1 cellular context compared by ENCODE assay signal in the genomic region with DNA sequence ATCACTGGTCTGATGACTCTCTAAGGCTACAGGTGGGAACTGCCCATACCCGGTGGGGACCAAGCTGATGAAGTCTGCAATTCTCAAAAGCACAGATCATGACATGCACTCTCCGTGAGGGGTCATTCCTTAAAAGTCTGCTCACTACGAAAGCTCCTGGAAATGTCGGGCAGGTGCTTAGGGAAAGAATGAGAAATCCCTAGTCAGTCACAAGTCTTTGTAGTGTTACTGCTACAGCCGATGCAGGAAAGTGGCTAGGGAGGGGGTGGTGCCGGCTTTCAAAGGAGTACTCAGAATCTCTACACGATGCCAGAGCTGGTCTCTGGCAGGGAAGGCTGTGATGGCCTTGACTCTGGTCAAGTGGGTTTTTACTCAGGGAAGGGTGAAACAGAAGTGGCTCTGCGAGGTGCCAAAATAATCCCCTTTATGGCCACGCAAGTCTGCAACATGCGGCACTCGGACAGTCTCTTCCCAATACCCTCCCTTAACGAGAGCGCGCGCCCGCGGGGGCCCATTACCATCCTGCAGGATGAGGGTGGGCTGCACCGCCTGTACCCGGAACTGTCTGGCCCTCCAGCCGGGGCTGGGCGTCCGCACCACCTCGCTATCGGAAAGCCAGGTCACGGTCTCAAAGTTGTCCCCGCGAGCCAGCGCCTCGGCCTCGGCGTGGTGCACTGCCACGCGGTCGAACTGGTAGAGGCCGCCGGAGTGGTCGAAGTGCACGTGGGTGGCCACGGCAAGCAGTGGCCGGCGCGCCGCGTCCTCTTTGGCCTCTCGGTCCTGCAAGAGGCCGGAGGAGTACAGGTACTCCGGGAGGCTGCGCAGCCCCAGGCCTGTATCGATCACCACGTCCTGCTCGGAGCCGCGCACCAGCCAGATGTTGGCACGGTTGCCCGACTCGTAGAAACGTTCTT.
TF ChIP-seq lines count a peak whose summit lies in the region.

No MANE protein-coding gene starts in this region.

TF ChIP-seq in GM23338, 12 proteins besides CTCF, POLR2A, EP300 and RAD21 (continued from another document):
- TF ChIP-seq, protein P1, sequence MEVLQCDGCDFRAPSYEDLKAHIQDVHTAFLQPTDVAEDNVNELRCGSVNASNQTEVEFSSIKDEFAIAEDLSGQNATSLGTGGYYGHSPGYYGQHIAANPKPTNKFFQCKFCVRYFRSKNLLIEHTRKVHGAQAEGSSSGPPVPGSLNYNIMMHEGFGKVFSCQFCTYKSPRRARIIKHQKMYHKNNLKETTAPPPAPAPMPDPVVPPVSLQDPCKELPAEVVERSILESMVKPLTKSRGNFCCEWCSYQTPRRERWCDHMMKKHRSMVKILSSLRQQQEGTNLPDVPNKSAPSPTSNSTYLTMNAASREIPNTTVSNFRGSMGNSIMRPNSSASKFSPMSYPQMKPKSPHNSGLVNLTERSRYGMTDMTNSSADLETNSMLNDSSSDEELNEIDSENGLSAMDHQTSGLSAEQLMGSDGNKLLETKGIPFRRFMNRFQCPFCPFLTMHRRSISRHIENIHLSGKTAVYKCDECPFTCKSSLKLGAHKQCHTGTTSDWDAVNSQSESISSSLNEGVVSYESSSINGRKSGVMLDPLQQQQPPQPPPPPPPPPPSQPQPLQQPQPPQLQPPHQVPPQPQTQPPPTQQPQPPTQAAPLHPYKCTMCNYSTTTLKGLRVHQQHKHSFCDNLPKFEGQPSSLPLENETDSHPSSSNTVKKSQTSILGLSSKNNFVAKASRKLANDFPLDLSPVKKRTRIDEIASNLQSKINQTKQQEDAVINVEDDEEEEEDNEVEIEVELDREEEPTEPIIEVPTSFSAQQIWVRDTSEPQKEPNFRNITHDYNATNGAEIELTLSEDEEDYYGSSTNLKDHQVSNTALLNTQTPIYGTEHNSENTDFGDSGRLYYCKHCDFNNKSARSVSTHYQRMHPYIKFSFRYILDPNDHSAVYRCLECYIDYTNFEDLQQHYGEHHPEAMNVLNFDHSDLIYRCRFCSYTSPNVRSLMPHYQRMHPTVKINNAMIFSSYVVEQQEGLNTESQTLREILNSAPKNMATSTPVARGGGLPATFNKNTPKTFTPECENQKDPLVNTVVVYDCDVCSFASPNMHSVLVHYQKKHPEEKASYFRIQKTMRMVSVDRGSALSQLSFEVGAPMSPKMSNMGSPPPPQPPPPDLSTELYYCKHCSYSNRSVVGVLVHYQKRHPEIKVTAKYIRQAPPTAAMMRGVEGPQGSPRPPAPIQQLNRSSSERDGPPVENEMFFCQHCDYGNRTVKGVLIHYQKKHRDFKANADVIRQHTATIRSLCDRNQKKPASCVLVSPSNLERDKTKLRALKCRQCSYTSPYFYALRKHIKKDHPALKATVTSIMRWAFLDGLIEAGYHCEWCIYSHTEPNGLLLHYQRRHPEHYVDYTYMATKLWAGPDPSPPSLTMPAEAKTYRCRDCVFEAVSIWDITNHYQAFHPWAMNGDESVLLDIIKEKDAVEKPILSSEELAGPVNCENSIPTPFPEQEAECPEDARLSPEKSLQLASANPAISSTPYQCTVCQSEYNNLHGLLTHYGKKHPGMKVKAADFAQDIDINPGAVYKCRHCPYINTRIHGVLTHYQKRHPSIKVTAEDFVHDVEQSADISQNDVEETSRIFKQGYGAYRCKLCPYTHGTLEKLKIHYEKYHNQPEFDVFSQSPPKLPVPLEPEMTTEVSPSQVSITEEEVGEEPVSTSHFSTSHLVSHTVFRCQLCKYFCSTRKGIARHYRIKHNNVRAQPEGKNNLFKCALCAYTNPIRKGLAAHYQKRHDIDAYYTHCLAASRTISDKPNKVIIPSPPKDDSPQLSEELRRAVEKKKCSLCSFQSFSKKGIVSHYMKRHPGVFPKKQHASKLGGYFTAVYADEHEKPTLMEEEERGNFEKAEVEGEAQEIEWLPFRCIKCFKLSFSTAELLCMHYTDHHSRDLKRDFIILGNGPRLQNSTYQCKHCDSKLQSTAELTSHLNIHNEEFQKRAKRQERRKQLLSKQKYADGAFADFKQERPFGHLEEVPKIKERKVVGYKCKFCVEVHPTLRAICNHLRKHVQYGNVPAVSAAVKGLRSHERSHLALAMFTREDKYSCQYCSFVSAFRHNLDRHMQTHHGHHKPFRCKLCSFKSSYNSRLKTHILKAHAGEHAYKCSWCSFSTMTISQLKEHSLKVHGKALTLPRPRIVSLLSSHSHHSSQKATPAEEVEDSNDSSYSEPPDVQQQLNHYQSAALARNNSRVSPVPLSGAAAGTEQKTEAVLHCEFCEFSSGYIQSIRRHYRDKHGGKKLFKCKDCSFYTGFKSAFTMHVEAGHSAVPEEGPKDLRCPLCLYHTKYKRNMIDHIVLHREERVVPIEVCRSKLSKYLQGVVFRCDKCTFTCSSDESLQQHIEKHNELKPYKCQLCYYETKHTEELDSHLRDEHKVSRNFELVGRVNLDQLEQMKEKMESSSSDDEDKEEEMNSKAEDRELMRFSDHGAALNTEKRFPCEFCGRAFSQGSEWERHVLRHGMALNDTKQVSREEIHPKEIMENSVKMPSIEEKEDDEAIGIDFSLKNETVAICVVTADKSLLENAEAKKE (CRISPR knock-in tag; IDR thresholded peaks at IDR 0.05), result no peak
- TF ChIP-seq EZH2 (IDR thresholded peaks at IDR 0.05; ENCODE audit: low read depth, unreplicated experiment) (no peak), CREB1 (CRISPR knock-in tag; IDR thresholded peaks at IDR 0.05; ENCODE audit: low read depth) (no peak), POLR2AphosphoS5 (IDR thresholded peaks at IDR 0.05; ENCODE audit: low read depth) (no peak), ZNF331 (CRISPR knock-in tag; IDR thresholded peaks at IDR 0.05; ENCODE audit: low read depth) (no peak), EZH2phosphoT487 (IDR thresholded peaks at IDR 0.05; ENCODE audit: unreplicated experiment) (no peak), ZNF114 (CRISPR knock-in tag; IDR thresholded peaks at IDR 0.05) (no peak), NANOG (IDR thresholded peaks at IDR 0.05; ENCODE audit: borderline replicate concordance) (no peak), STAT1 (IDR thresholded peaks at IDR 0.05; ENCODE audit: unreplicated experiment) (no peak), JUNB (IDR thresholded peaks at IDR 0.05; ENCODE audit: unreplicated experiment) (no peak)
- TF ChIP-seq, protein P2, sequence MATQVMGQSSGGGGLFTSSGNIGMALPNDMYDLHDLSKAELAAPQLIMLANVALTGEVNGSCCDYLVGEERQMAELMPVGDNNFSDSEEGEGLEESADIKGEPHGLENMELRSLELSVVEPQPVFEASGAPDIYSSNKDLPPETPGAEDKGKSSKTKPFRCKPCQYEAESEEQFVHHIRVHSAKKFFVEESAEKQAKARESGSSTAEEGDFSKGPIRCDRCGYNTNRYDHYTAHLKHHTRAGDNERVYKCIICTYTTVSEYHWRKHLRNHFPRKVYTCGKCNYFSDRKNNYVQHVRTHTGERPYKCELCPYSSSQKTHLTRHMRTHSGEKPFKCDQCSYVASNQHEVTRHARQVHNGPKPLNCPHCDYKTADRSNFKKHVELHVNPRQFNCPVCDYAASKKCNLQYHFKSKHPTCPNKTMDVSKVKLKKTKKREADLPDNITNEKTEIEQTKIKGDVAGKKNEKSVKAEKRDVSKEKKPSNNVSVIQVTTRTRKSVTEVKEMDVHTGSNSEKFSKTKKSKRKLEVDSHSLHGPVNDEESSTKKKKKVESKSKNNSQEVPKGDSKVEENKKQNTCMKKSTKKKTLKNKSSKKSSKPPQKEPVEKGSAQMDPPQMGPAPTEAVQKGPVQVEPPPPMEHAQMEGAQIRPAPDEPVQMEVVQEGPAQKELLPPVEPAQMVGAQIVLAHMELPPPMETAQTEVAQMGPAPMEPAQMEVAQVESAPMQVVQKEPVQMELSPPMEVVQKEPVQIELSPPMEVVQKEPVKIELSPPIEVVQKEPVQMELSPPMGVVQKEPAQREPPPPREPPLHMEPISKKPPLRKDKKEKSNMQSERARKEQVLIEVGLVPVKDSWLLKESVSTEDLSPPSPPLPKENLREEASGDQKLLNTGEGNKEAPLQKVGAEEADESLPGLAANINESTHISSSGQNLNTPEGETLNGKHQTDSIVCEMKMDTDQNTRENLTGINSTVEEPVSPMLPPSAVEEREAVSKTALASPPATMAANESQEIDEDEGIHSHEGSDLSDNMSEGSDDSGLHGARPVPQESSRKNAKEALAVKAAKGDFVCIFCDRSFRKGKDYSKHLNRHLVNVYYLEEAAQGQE (IDR thresholded peaks at IDR 0.05; ENCODE audit: unreplicated experiment), result no peak
TF ChIP-seq in GM23338: peak in this region for 0.
